Comparison of ENCODE assay signal across 8 cellular contexts in genomic region chr15:31975446-31976229, GRCh38. TPM values are rescaled to one million over a fixed set of nuclear protein-coding genes. Genes with fewer than 3 reads are reported as not detected.
DNase-seq lines count a peak whose midpoint lies in the region; ATAC-seq, FAIRE-seq and TF ChIP-seq lines count a peak whose summit lies in the region.

No MANE protein-coding gene starts in this region.

- no peaks in the 10 kb centered on the region for H3K9me3 Mint-ChIP-seq in nephron

- H3K9me3 ChIP-seq in breast epithelium (no peaks in the 10 kb centered on the region), adrenal gland (replicated peaks in 1 of 3) (no peaks in the 10 kb centered on the region)

- H3K4me3 ChIP-seq in breast epithelium (peak overlapping the region in 2 of 3 donors; percentile 14 to 45), adrenal gland (no peak overlapping the region)

- TF ChIP-seq POLR2A in breast epithelium (IDR thresholded peaks at IDR 0.05) (no peak), adrenal gland (IDR thresholded peaks at IDR 0.05) (no peak), GM12892 (IDR thresholded peaks at IDR 0.05; ENCODE audit: low read depth, low read length) (no peak)

- H3K36me3 ChIP-seq in breast epithelium (no peaks in the 10 kb centered on the region), adrenal gland (replicated peaks in 1 of 2) (no peaks in the 10 kb centered on the region)

- FAIRE-seq in GM12892 (lab: Jason Lieb, UNC), result no peak

- WGBS in adrenal gland, 4 donors, result 46 to 82% (median 57%) methylated on average over 8 to 27 of the region's 27 CpGs

- peak overlapping the region in 2 of 3 experiments; percentile 24 to 60 for H3K4me3 Mint-ChIP-seq in nephron

- DNase-seq in DMS53 treated with DMSO at 0.1 percent for 48 hours (lab: John Stamatoyannopoulos, UW; ENCODE audit: unreplicated experiment), result peak; percentile 28
- DNase-seq in NCI-H128 (lab: John Stamatoyannopoulos, UW; ENCODE audit: unreplicated experiment), result peak; percentile 1
- no peak for DNase-seq in breast epithelium (ENCODE audit: low spot score in 2 of 2)
- DNase-seq in adrenal gland, result no peak
- no peak for DNase-seq in GM12892 (ENCODE audit: insufficient read length)

- H3K27me3 ChIP-seq in breast epithelium (peaks cover 0 to 24% of the 10 kb centered on the region in 2 donors), adrenal gland (peaks cover 14% of the 10 kb centered on the region)

- ATAC-seq in GM19324 (IDR thresholded peaks at IDR 0.05; ENCODE audit: low FRiP score, unreplicated experiment) (no peak), GM21526 (IDR thresholded peaks at IDR 0.05; ENCODE audit: low FRiP score, unreplicated experiment) (no peak)

- no peaks in the 10 kb centered on the region for H3K36me3 Mint-ChIP-seq in nephron (ENCODE audit: low read depth)

- TF ChIP-seq CTCF in breast epithelium (IDR thresholded peaks at IDR 0.05) (no peak), nephron (IDR thresholded peaks at IDR 0.05; ENCODE audit: unreplicated experiment in 3 of 3) (peak in 1 of 3 experiments; percentile 15), adrenal gland (IDR thresholded peaks at IDR 0.05) (no peak)

- H3K27me3 Mint-ChIP-seq in nephron (ENCODE audit: low read depth), result peaks cover 23% of the 10 kb centered on the region

- H3K4me1 ChIP-seq in breast epithelium (no peaks in the 10 kb centered on the region), adrenal gland (replicated peaks in 1 of 2) (no peaks in the 10 kb centered on the region)

- peaks cover 7% of the 10 kb centered on the region for H3K4me1 Mint-ChIP-seq in nephron

- no peak overlapping the region for H3K27ac Mint-ChIP-seq in nephron

- H3K27ac ChIP-seq in breast epithelium (no peak overlapping the region), adrenal gland (no peak overlapping the region)

- intact Hi-C loops in breast epithelium (cut with DNase I; ENCODE audit: low total_unique reads), result loop anchor here (5.0 kb wide), 1 partner anchor 653 kb away; no protein-coding TSS in a partner anchor
- intact Hi-C loops in adrenal gland (cut with DNase I), result loop anchor here in 1 of 2 donors (10.0 kb wide), 1 partner anchor 321 kb away; no protein-coding TSS in a partner anchor

RNA-seq across cellular contexts. Expression of gene CHRNA7, which starts 54.7 kb away (rescaled TPM):
- total RNA-seq in breast epithelium (1 to 10 TPM in 2 of 3 donors, not detected in 1; 2.3 to 4.8 TPM), adrenal gland (10 to 100 TPM in 2 of 8 donors, 1 to 10 TPM in 2, under 1 TPM in 4; 0.06 to 19.7 (median 1.8) TPM)
- 1 to 10 TPM; 2.2 to 5.8 (median 5.3) TPM for polyA plus RNA-seq in adrenal gland
- not detected for polyA plus RNA-seq in GM12892 (2012; ENCODE audit: missing spikeins)

Comparison
In these comparisons a context has a peak if more than half of its experiments do, and no peak if none do; other contexts are left out.
1. DNase-seq: peak in DMS53 treated with DMSO at 0.1 percent for 48 hours (single experiment) and NCI-H128 (single experiment); none in breast epithelium (0 of 2), adrenal gland (0 of 7) and GM12892 (single experiment).
2. H3K4me3 ChIP-seq: peak in breast epithelium (2 of 3); none in adrenal gland (0 of 4).